In genomic region chr2:201821080-201821479, GRCh38 we compare ENCODE assay signal across 11 cellular contexts. TPM values are rescaled to one million over a fixed set of nuclear protein-coding genes. Genes with fewer than 3 reads are reported as not detected.
"Had no signal": no experiment of that assay in that cellular context is flagged by ENCODE, and none has a peak within 500 bp of the region (broad histone marks: within the 10 kb centered on the region; RNA-seq: fewer than 3 reads in every experiment).

No MANE protein-coding gene starts in this region.

- H3K36me3 Mint-ChIP-seq: type B pancreatic cell had no signal

- H3K27me3 ChIP-seq: cardiac muscle cell, gastrocnemius medialis had no signal

- H3K27ac ChIP-seq: cardiac muscle cell, gastrocnemius medialis, VCaP had no signal

- H3K4me3 ChIP-seq: cardiac muscle cell, gastrocnemius medialis had no signal

- H3K4me3 Mint-ChIP-seq: activated CD8-positive, alpha-beta T cell treated with anti-CD3 and anti-CD28 coated beads, Interleukin-2, amount 10 ng/mL, durations not matched to agents 7 days and 5 days; activated T-helper 1 cell treated with anti-CD3 and anti-CD28 coated beads, Interleukin-12 subunit alpha, Interleukin-12 subunit beta, Interleukin-2, Interleukin-4 antibody, amounts not matched to agents 30 ng/mL and 10 ng/mL and 1 ng/mL, durations not matched to agents 14 hours and 24 hours and 36 hours; type B pancreatic cell had no signal

- DNase-seq: activated CD4-positive, alpha-beta T cell treated with anti-CD3 and anti-CD28 coated beads for 48 hours; activated CD8-positive, alpha-beta memory T cell treated with anti-CD3 and anti-CD28 coated beads, Interleukin-2, amount 50 U/mL, for 48 hours; activated CD8-positive, alpha-beta T cell treated with anti-CD3 and anti-CD28 coated beads, Interleukin-2, amount 10 ng/mL, durations not matched to agents 7 days and 5 days; activated naive CD4-positive, alpha-beta T cell; gastrocnemius medialis; stimulated activated CD4-positive, alpha-beta T cell treated with anti-CD3 and anti-CD28 coated beads, Interleukin-12 subunit alpha, Interleukin-12 subunit beta, amount 100 ng/mL, for 4 hours; stimulated activated naive CD4-positive, alpha-beta T cell treated with Interleukin-2 at 50 U/mL for 16 hours had no signal

- H3K36me3 ChIP-seq: cardiac muscle cell, gastrocnemius medialis had no signal

- H3K27ac Mint-ChIP-seq: activated CD8-positive, alpha-beta T cell treated with anti-CD3 and anti-CD28 coated beads, Interleukin-2, amount 10 ng/mL, durations not matched to agents 7 days and 5 days; activated T-helper 1 cell treated with anti-CD3 and anti-CD28 coated beads, Interleukin-12 subunit alpha, Interleukin-12 subunit beta, Interleukin-2, Interleukin-4 antibody, amounts not matched to agents 30 ng/mL and 10 ng/mL and 1 ng/mL, durations not matched to agents 14 hours and 24 hours and 36 hours had no signal

- ATAC-seq: activated CD8-positive, alpha-beta T cell treated with anti-CD3 and anti-CD28 coated beads, Interleukin-2, amount 10 ng/mL, durations not matched to agents 7 days and 5 days; gastrocnemius medialis had no signal

- H3K9me3 Mint-ChIP-seq: activated T-helper 1 cell treated with anti-CD3 and anti-CD28 coated beads, Interleukin-12 subunit alpha, Interleukin-12 subunit beta, Interleukin-2, Interleukin-4 antibody, amounts not matched to agents 30 ng/mL and 10 ng/mL and 1 ng/mL, durations not matched to agents 14 hours and 24 hours and 36 hours had no signal

- H3K27me3 Mint-ChIP-seq: type B pancreatic cell had no signal

RNA-seq across cellular contexts. Expression of gene CDK15, which starts 14.7 kb away (rescaled TPM):
- total RNA-seq: activated CD8-positive, alpha-beta T cell treated with anti-CD3 and anti-CD28 coated beads, Interleukin-2, amount 10 ng/mL, durations not matched to agents 7 days and 5 days; activated T-helper 1 cell treated with anti-CD3 and anti-CD28 coated beads, Interleukin-12 subunit alpha, Interleukin-12 subunit beta, Interleukin-2, Interleukin-4 antibody, amounts not matched to agents 30 ng/mL and 10 ng/mL and 1 ng/mL, durations not matched to agents 14 hours and 24 hours and 36 hours; cardiac muscle cell had no signal
